ENCODE assay signal across 8 cellular contexts in the genomic region with DNA sequence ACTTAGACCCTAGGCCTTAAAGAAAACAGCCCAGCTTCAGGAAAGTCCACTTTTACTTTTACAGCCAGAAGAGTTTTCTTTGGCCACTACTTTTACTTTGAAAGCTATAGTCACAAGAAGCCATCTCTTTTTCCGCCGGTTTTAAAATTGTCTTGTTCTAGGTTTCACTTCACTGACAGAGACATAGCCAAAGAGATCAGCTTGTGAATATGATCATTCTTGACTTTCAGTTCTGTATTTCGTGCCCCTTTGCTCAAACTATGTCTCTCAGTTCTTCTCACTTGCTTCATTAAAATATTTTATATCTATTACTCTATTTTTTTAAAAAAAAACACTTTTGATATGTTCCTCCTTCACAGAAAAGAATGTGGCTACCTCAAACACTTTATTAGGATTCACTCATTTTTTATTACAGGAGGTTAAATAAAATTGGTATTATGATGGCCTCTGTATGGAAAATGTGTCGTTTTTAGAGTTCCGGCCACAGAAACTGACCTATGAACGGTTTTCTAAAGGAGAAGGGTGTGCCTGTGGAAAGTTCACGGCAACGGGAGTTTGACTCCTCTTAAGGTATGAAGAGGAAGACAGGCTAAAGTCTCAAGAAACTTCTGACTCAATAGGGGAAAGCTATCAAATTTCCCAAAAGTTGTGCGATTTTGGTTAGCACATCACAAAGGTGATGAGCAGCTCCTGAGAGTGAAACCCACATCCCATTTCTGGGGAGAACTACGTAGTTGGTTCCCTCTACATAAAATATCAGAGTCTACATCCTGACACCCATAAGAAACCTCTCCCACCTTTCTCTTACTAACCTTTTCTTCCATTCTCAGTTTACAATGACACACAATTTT. TPM values are rescaled to one million over a fixed set of nuclear protein-coding genes. Genes with fewer than 3 reads are reported as not detected.
DNase-seq lines count a peak whose midpoint lies in the region; ATAC-seq and TF ChIP-seq lines count a peak whose summit lies in the region.

No MANE protein-coding gene starts in this region.

- TF ChIP-seq CTCF in hepatocyte (IDR thresholded peaks at IDR 0.05; ENCODE audit: poor library complexity) (no peak), heart left ventricle (IDR thresholded peaks at IDR 0.05) (no peak)

- intact Hi-C loops in heart left ventricle (cut with DNase I): no loop called here

- no peaks in the 10 kb centered on the region for H3K36me3 ChIP-seq in hepatocyte (replicated peaks; ENCODE audit: insufficient read depth, low read depth)
- no peaks in the 10 kb centered on the region for H3K36me3 ChIP-seq in heart left ventricle

- H3K4me1 ChIP-seq in hepatocyte (ENCODE audit: insufficient read depth) (peaks cover 6% of the 10 kb centered on the region), heart left ventricle (peaks cover 0 to 34% (median 7%) of the 10 kb centered on the region in 12 donors)

- no peaks in the 10 kb centered on the region for H3K9me2 ChIP-seq in hepatocyte (replicated peaks; ENCODE audit: insufficient read depth)

- in situ Hi-C loops in KBM-7 (cut with MboI; ENCODE audit: low pct_unique_long_range_greater_than_20kb, low sequenced_read_pairs) (no loop called here), ACHN (cut with HindIII; ENCODE audit: low pct_ligation_motif_present, low pct_unique_long_range_greater_than_20kb, low sequenced_read_pairs) (no loop called here)

- H3K9me3 ChIP-seq in hepatocyte (ENCODE audit: low read depth): no peaks in the 10 kb centered on the region
- H3K9me3 ChIP-seq in heart left ventricle: no peaks in the 10 kb centered on the region

- H3K4me2 ChIP-seq in hepatocyte: peak overlapping the region; percentile 99

- no peaks in the 10 kb centered on the region for H4K20me1 ChIP-seq in hepatocyte (ENCODE audit: insufficient read depth, poor library complexity, severe bottlenecking)

- no peaks in the 10 kb centered on the region for H3K79me2 ChIP-seq in hepatocyte

- ATAC-seq in GM18517 (IDR thresholded peaks at IDR 0.05; ENCODE audit: unreplicated experiment): peak; percentile 68
- ATAC-seq in GM21619 (IDR thresholded peaks at IDR 0.05; ENCODE audit: unreplicated experiment): peak; percentile 41
- no peak for ATAC-seq in heart left ventricle

- H3K4me3 ChIP-seq in hepatocyte (no peak overlapping the region), heart left ventricle (peak overlapping the region in 1 of 12 donors; percentile 69)

- no peak for TF ChIP-seq POLR2A in heart left ventricle (IDR thresholded peaks at IDR 0.05)

- H2AFZ ChIP-seq in hepatocyte: no peak overlapping the region

- H3K27ac ChIP-seq in hepatocyte (no peak overlapping the region), heart left ventricle (peak overlapping the region in 1 of 12 donors; percentile 45)

- H3K27me3 ChIP-seq in hepatocyte (peaks cover 62% of the 10 kb centered on the region), heart left ventricle (peaks cover 0 to 43% (median 16%) of the 10 kb centered on the region in 9 donors)

- WGBS in hepatocyte (ENCODE audit: low lambda C conversion rate, missing lambda C conversion rate): 84% methylated on average over 10 of the region's 10 CpGs
- WGBS in heart left ventricle, 4 donors: 78 to 84% (median 81%) methylated on average over 10 of the region's 10 CpGs

- DNase-seq in KBM-7: peak; percentile 42
- no peak for DNase-seq in hepatocyte (ENCODE audit: low spot score)
- DNase-seq in OCI-M1 (lab: John Stamatoyannopoulos, UW): no peak
- DNase-seq in NCI-H510A treated with DMSO at 0.1 percent for 48 hours (lab: John Stamatoyannopoulos, UW): no peak
- no peak for DNase-seq in heart left ventricle
- DNase-seq in ACHN: no peak

RNA-seq across cellular contexts. Expression of gene MCOLN2, which starts 1.2 kb away (rescaled TPM):
- total RNA-seq in hepatocyte: 0.63 and 1.2 TPM in 2 replicates
- polyA plus RNA-seq in hepatocyte: 1.2 and 1.9 TPM in 2 replicates
- 1 to 10 TPM in 2 of 9 donors, under 1 TPM in 1, not detected in 6; 0.12 to 2.9 (median 1.1) TPM for total RNA-seq in heart left ventricle
- not detected for polyA plus RNA-seq in heart left ventricle

RNA-seq across cellular contexts. Expression of gene MCOLN3, which starts 52.6 kb away (rescaled TPM):
- total RNA-seq in hepatocyte: 12.4 and 16.4 TPM in 2 replicates
- polyA plus RNA-seq in hepatocyte: 13.6 and 13.9 TPM in 2 replicates
- 1 to 10 TPM in 1 of 9 donors, under 1 TPM in 6, not detected in 2; 0.16 to 1.4 (median 0.35) TPM for total RNA-seq in heart left ventricle
- polyA plus RNA-seq in heart left ventricle: 1 to 10 TPM in 1 of 2 donors, under 1 TPM in 1; 0.07 to 1.1 TPM

Comparison
In these comparisons a context has a peak if more than half of its experiments do, and no peak if none do; other contexts are left out.
1. ATAC-seq: peak in GM18517 (single experiment) and GM21619 (single experiment); none in heart left ventricle (0 of 4).